Comparison of ENCODE assay signal across 16 cellular contexts in genomic region chr12:77924703-77925102, GRCh38.
A peak's percentile ranks its signal among the peaks of the same experiment; 100 is the strongest.
DNase-seq lines count a peak whose midpoint lies in the region; ATAC-seq, FAIRE-seq and TF ChIP-seq lines count a peak whose summit lies in the region.
"Had no signal": no experiment of that assay in that cellular context is flagged by ENCODE, and none has a peak within 500 bp of the region (broad histone marks: within the 10 kb centered on the region; RNA-seq: fewer than 3 reads in every experiment).

No MANE protein-coding gene starts in this region.

- POLR2A ChIA-PET in A549 (lab: Yijun Ruan, JAX) (no interaction called here), SK-N-SH (lab: Yijun Ruan, JAX) (no interaction called here)
- POLR2A ChIA-PET in naive thymus-derived CD8-positive, alpha-beta T cell (lab: Charles Lee): no interaction called here

- no peak for ATAC-seq in A549
- no peak for ATAC-seq in stimulated activated naive CD8-positive, alpha-beta T cell treated with anti-CD3 and anti-CD28 coated beads, Interleukin-15, amount 100 ng/mL, for 72 hours
- ATAC-seq in naive thymus-derived CD8-positive, alpha-beta T cell: no peak

- H3K27ac Mint-ChIP-seq in stimulated activated naive CD8-positive, alpha-beta T cell treated with anti-CD3 and anti-CD28 coated beads, Interleukin-15, amount 100 ng/mL, for 72 hours: no peak overlapping the region
- no peak overlapping the region for H3K27ac Mint-ChIP-seq in naive thymus-derived CD8-positive, alpha-beta T cell
- H3K27ac Mint-ChIP-seq: WTC11 had no signal

- no peak for TF ChIP-seq CTCF in A549 (IDR thresholded peaks at IDR 0.05)
- no peak for TF ChIP-seq CTCF in SK-N-SH (IDR thresholded peaks at IDR 0.05)
- no peak for TF ChIP-seq CTCF in fibroblast of the aortic adventitia (IDR thresholded peaks at IDR 0.05; ENCODE audit: insufficient read depth, low read length)
- TF ChIP-seq CTCF in testis (IDR thresholded peaks at IDR 0.05): no peak

- DNase-seq in A549 (ENCODE audit: low read depth in 1 of 2, low spot score in 1 of 2): no peak
- peak; percentile 50 for DNase-seq in GM23248
- DNase-seq in SK-N-SH: no peak
- peak; percentile 91 for DNase-seq in fibroblast of the aortic adventitia (ENCODE audit: low read depth)
- no peak for DNase-seq in stimulated activated naive CD8-positive, alpha-beta T cell treated with anti-CD3 and anti-CD28 coated beads, Interleukin-15, amount 100 ng/mL, for 72 hours
- DNase-seq in testis: no peak
- no peak for DNase-seq in naive thymus-derived CD8-positive, alpha-beta T cell
- no peak for DNase-seq in cardiac septum (ENCODE audit: low spot score)
- DNase-seq: activated effector memory CD4-positive, alpha-beta T cell treated with anti-CD3 and anti-CD28 coated beads, Interleukin-2, amount 50 U/mL, for 16 hours; dermis blood vessel endothelial cell; stomach had no signal

- no peak for FAIRE-seq in A549 (lab: Jason Lieb, UNC)
- FAIRE-seq: D721Med had no signal

- H3K27ac ChIP-seq in A549 (no peak overlapping the region), GM23248 (no peak overlapping the region), SK-N-SH (ENCODE audit: low read depth in 2 of 2, low read length in 1 of 2) (peak overlapping the region; percentile 46 to 76; a peak in 2 of 4 replicates), testis (no peak overlapping the region)
- H3K27ac ChIP-seq: left lung, RWPE1, stomach, vagina had no signal

- no peaks in the 10 kb centered on the region for H3K27me3 Mint-ChIP-seq in stimulated activated naive CD8-positive, alpha-beta T cell treated with anti-CD3 and anti-CD28 coated beads, Interleukin-15, amount 100 ng/mL, for 72 hours
- no peaks in the 10 kb centered on the region for H3K27me3 Mint-ChIP-seq in naive thymus-derived CD8-positive, alpha-beta T cell

- TF ChIP-seq RAD21 in A549 (conservative IDR thresholded peaks at IDR 0.05 in 1 of 2, IDR thresholded peaks at IDR 0.05 in 1 of 2): no peak
- no peak for TF ChIP-seq RAD21 in SK-N-SH (IDR thresholded peaks at IDR 0.05; ENCODE audit: low read length)

- H3K4me2 ChIP-seq in A549 (no peak overlapping the region; the same call in 2 of the 3 replicates), GM23248 (ENCODE audit: unreplicated experiment) (no peak overlapping the region), SK-N-SH (peak overlapping the region; percentile 35; the same call in 1 of the 2 replicates)

- CTCF ChIA-PET in A549 (lab: Yijun Ruan, JAX): interaction anchor here (0.7 to 2.8 kb wide), 19 partner anchors 8 to 772 kb away, joined by 3 to 16 read pairs (median 5); no protein-coding TSS in a partner anchor
- CTCF ChIA-PET in SK-N-SH (lab: Yijun Ruan, JAX): interaction anchor here (0.7 to 3.0 kb wide), 14 partner anchors 11 to 204 kb away, joined by 3 to 20 read pairs (median 4); no protein-coding TSS in a partner anchor

- H3F3A ChIP-seq in GM23248 (ENCODE audit: insufficient read depth): peaks cover 7% of the 10 kb centered on the region
- H3F3A ChIP-seq in SK-N-SH (replicated peaks; ENCODE audit: insufficient read depth): peaks cover 23% of the 10 kb centered on the region

- H3K36me3 ChIP-seq in GM23248 (ENCODE audit: low read depth) (no peaks in the 10 kb centered on the region), SK-N-SH (replicated peaks in 1 of 2; ENCODE audit: control insufficient read depth in 1 of 2, insufficient read depth in 2 of 2, low read length in 1 of 2) (no peaks in the 10 kb centered on the region), testis (ENCODE audit: low read depth, missing control alignments) (no peaks in the 10 kb centered on the region)
- H3K36me3 ChIP-seq: left lung, stomach, vagina had no signal

- H3K9me3 ChIP-seq in A549 (no peaks in the 10 kb centered on the region), GM23248 (ENCODE audit: low read depth) (no peaks in the 10 kb centered on the region), SK-N-SH (no peaks in the 10 kb centered on the region), testis (no peaks in the 10 kb centered on the region)
- H3K9me3 ChIP-seq: left lung, stomach, vagina had no signal

- H2AFZ ChIP-seq in GM23248 (no peak overlapping the region), SK-N-SH (ENCODE audit: low read depth) (no peak overlapping the region)

- H3K79me2 ChIP-seq in GM23248 (ENCODE audit: insufficient read depth) (no peaks in the 10 kb centered on the region), SK-N-SH (ENCODE audit: insufficient read depth) (no peaks in the 10 kb centered on the region)

- intact Hi-C loops in testis (cut with DNase I; ENCODE audit: low total_unique reads): loop anchor here (10.0 kb wide), 1 partner anchor 200 kb away; no protein-coding TSS in a partner anchor
- intact Hi-C loops in cardiac septum (cut with DNase I): loop anchor here (2.0 kb wide), 1 partner anchor 200 kb away; no protein-coding TSS in a partner anchor

- WGBS in A549 (ENCODE audit: missing lambda C conversion rate): 89% methylated on average over 2 of the region's 2 CpGs
- 65 to 66% methylated on average over 2 of the region's 2 CpGs for WGBS in GM23248 (ENCODE audit: low coverage in 1 of 2, low lambda C conversion rate in 2 of 2, missing lambda C conversion rate in 2 of 2), 2 experiments
- 17% methylated on average over 2 of the region's 2 CpGs for WGBS in SK-N-SH (ENCODE audit: low lambda C conversion rate)
- WGBS in testis, 2 donors: 91 to 96% methylated on average over 2 of the region's 2 CpGs

- no peak for TF ChIP-seq POLR2A in A549 (IDR thresholded peaks at IDR 0.05; ENCODE audit: low read length)
- no peak for TF ChIP-seq POLR2A in testis (IDR thresholded peaks at IDR 0.05)

- peaks cover 0 to 8% of the 10 kb centered on the region in 2 donors for H3K9me3 Mint-ChIP-seq in stimulated activated naive CD8-positive, alpha-beta T cell treated with anti-CD3 and anti-CD28 coated beads, Interleukin-15, amount 100 ng/mL, for 72 hours
- H3K9me3 Mint-ChIP-seq in naive thymus-derived CD8-positive, alpha-beta T cell: peaks cover 0 to 10% (median 0%) of the 10 kb centered on the region in 9 donors
- H3K9me3 Mint-ChIP-seq: WTC11 had no signal

- no peaks in the 10 kb centered on the region for H3K36me3 Mint-ChIP-seq in naive thymus-derived CD8-positive, alpha-beta T cell
- H3K36me3 Mint-ChIP-seq: WTC11 had no signal

- H3K27me3 ChIP-seq in GM23248 (replicated peaks; ENCODE audit: insufficient read depth) (no peaks in the 10 kb centered on the region), SK-N-SH (ENCODE audit: insufficient read depth) (no peaks in the 10 kb centered on the region), testis (no peaks in the 10 kb centered on the region)
- H3K27me3 ChIP-seq: left lung, stomach, vagina had no signal

- H3K9ac ChIP-seq in GM23248 (no peak overlapping the region), SK-N-SH (no peak overlapping the region)

- TF ChIP-seq EP300 in A549 (IDR thresholded peaks at IDR 0.05) (no peak), SK-N-SH (IDR thresholded peaks at IDR 0.05; ENCODE audit: borderline replicate concordance in 1 of 2, low read depth in 1 of 2, low read length in 1 of 2) (peak; percentile 47 to 94; a peak in 3 of 4 replicates)

- H3K4me1 Mint-ChIP-seq in stimulated activated naive CD8-positive, alpha-beta T cell treated with anti-CD3 and anti-CD28 coated beads, Interleukin-15, amount 100 ng/mL, for 72 hours: no peaks in the 10 kb centered on the region
- no peaks in the 10 kb centered on the region for H3K4me1 Mint-ChIP-seq in naive thymus-derived CD8-positive, alpha-beta T cell

- in situ Hi-C loops in GM23248 (cut with MboI): no loop called here

- H4K20me1 ChIP-seq in GM23248 (ENCODE audit: insufficient read depth) (no peaks in the 10 kb centered on the region), SK-N-SH (ENCODE audit: insufficient read depth) (no peaks in the 10 kb centered on the region)

- H3K4me3 ChIP-seq in A549 (no peak overlapping the region), GM23248 (no peak overlapping the region), SK-N-SH (ENCODE audit: low read depth in 2 of 2, low read length in 1 of 2) (no peak overlapping the region), fibroblast of the aortic adventitia (ENCODE audit: low read depth, low read length) (no peak overlapping the region), testis (no peak overlapping the region)
- H3K4me3 ChIP-seq: left lung, stomach had no signal

- H3K4me1 ChIP-seq in A549: peaks cover 6% of the 10 kb centered on the region; the same call in 2 of the 3 replicates
- peaks cover 26% of the 10 kb centered on the region for H3K4me1 ChIP-seq in GM23248 (ENCODE audit: insufficient read depth)
- H3K4me1 ChIP-seq in SK-N-SH (ENCODE audit: control insufficient read depth in 1 of 2, insufficient read depth in 2 of 2, low read depth in 1 of 2, low read length in 1 of 2): peaks cover 3 to 25% of the 10 kb centered on the region in 2 experiments
- H3K4me1 ChIP-seq in testis: no peaks in the 10 kb centered on the region
- H3K4me1 ChIP-seq: left lung had no signal

- H3K4me3 Mint-ChIP-seq in stimulated activated naive CD8-positive, alpha-beta T cell treated with anti-CD3 and anti-CD28 coated beads, Interleukin-15, amount 100 ng/mL, for 72 hours: no peak overlapping the region
- no peak overlapping the region for H3K4me3 Mint-ChIP-seq in naive thymus-derived CD8-positive, alpha-beta T cell
- H3K4me3 Mint-ChIP-seq: WTC11 had no signal

- H3K9me2 ChIP-seq in GM23248 (ENCODE audit: insufficient read depth) (no peaks in the 10 kb centered on the region), SK-N-SH (no peaks in the 10 kb centered on the region)

TF ChIP-seq in A549, 52 proteins besides CTCF, POLR2A, EP300 and RAD21:
- TF ChIP-seq MAFK (IDR thresholded peaks at IDR 0.05; ENCODE audit: partially characterized antibody) (peak; percentile 76), SMC3 (IDR thresholded peaks at IDR 0.05) (no peak)

TF ChIP-seq in SK-N-SH, 30 proteins besides CTCF, POLR2A, EP300 and RAD21 (continues in another document):
- TF ChIP-seq POLR2AphosphoS5 (IDR thresholded peaks at IDR 0.05; ENCODE audit: low read depth, low read length) (peak; percentile 82), RCOR1 (IDR thresholded peaks at IDR 0.05; ENCODE audit: low read length) (no peak), PBX3 (IDR thresholded peaks at IDR 0.05) (peak; percentile 88), RXRA (IDR thresholded peaks at IDR 0.05; ENCODE audit: borderline replicate concordance, low read depth) (no peak), FOSL2 (IDR thresholded peaks at IDR 0.05; ENCODE audit: borderline replicate concordance, low read depth) (peak; percentile 62), GATA2 (CRISPR knock-in tag; IDR thresholded peaks at IDR 0.05) (no peak), ELF1 (IDR thresholded peaks at IDR 0.05) (no peak), SMC3 (IDR thresholded peaks at IDR 0.05; ENCODE audit: low read depth, low read length) (no peak)

Comparison
In these comparisons a context has a peak if more than half of its experiments do, and no peak if none do; other contexts are left out.
1. DNase-seq: peak in GM23248 (single experiment) and fibroblast of the aortic adventitia (single experiment); none in A549 (0 of 2), SK-N-SH (single experiment), stimulated activated naive CD8-positive, alpha-beta T cell treated with anti-CD3 and anti-CD28 coated beads, Interleukin-15, amount 100 ng/mL, for 72 hours (0 of 2), testis (single experiment), naive thymus-derived CD8-positive, alpha-beta T cell (0 of 10) and cardiac septum (single experiment).
2. H3K27ac ChIP-seq: peak in SK-N-SH (2 of 2); none in A549 (0 of 2), GM23248 (single experiment) and testis (0 of 2).
3. Of the 12 proteins assayed by ChIP-seq in both A549 and SK-N-SH: peak only in A549: none; only in SK-N-SH: EP300, FOSL2, MAX and PBX3; in both: none; in neither: 8.